Comparison of ENCODE assay signal across 2 cellular contexts in genomic region chr17:28130455-28130854, GRCh38.
TF ChIP-seq lines count a peak whose summit lies in the region.

No MANE protein-coding gene starts in this region.

TF ChIP-seq in A549, 52 proteins besides CTCF, POLR2A, EP300 and RAD21 (continued from another document):
- TF ChIP-seq, protein P1, sequence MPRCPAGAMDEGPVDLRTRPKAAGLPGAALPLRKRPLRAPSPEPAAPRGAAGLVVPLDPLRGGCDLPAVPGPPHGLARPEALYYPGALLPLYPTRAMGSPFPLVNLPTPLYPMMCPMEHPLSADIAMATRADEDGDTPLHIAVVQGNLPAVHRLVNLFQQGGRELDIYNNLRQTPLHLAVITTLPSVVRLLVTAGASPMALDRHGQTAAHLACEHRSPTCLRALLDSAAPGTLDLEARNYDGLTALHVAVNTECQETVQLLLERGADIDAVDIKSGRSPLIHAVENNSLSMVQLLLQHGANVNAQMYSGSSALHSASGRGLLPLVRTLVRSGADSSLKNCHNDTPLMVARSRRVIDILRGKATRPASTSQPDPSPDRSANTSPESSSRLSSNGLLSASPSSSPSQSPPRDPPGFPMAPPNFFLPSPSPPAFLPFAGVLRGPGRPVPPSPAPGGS (IDR thresholded peaks at IDR 0.05) = no peak
TF ChIP-seq in A549: peak in this region for 0.

TF ChIP-seq in IMR-90, 13 proteins besides CTCF, POLR2A, EP300 and RAD21 (continued from another document):
- TF ChIP-seq, protein P2, sequence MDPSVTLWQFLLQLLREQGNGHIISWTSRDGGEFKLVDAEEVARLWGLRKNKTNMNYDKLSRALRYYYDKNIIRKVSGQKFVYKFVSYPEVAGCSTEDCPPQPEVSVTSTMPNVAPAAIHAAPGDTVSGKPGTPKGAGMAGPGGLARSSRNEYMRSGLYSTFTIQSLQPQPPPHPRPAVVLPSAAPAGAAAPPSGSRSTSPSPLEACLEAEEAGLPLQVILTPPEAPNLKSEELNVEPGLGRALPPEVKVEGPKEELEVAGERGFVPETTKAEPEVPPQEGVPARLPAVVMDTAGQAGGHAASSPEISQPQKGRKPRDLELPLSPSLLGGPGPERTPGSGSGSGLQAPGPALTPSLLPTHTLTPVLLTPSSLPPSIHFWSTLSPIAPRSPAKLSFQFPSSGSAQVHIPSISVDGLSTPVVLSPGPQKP (IDR thresholded peaks at IDR 0.05; ENCODE audit: borderline replicate concordance, low read depth, low read length) = no peak
